8 cellular contexts compared by ENCODE assay signal in the genomic region with DNA sequence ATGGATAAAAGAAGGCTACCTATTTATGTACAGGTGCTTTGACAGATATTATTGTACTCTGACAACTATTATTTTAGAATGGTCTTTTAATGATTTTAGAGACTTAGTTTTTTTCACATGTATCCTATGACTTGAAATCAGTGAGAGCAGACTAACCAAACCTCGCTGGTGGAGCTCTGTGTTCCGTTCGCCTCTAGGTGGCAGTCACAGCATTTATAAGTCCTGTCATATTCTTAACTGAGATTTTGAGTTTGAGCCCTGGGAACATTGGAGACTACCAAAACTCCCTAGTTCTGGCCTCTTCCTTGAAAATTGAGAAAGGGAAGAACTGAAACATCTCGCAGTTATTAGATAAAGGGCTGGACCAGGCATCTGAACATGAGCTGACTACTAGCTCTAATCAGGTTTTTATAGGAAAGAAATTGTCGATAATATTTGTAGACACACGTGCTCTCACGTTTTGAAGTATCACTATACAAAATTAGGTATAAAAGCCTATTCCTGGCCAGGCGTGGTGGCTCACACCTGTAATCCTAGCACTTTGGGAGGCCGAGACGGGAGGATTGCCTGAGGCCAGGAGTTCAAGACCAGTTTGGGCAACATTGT. TPM values are rescaled to one million over a fixed set of nuclear protein-coding genes. Genes with fewer than 3 reads are reported as not detected.
DNase-seq lines count a peak whose midpoint lies in the region; ATAC-seq and TF ChIP-seq lines count a peak whose summit lies in the region.

No MANE protein-coding gene starts in this region.

- no peak overlapping the region for H3K27ac Mint-ChIP-seq in activated CD4-positive, alpha-beta T cell treated with anti-CD3 and anti-CD28 coated beads, Interleukin-2, amount 10 ng/mL, durations not matched to agents 24 days and 14 days

- H3K9me3 ChIP-seq in right lobe of liver: no peaks in the 10 kb centered on the region

- DNase-seq in C1 segment of cervical spinal cord (lab: John Stamatoyannopoulos, UW) (peak in 11 of 14 donors; percentile 16 to 67 (median 29)), HEK293T (ENCODE audit: extremely low spot score) (peak; percentile 71), NCI-H510A (lab: John Stamatoyannopoulos, UW) (peak; percentile 39), dedifferentiated amniotic fluid mesenchymal stem cell (ENCODE audit: extremely low spot score) (peak; percentile 92), right lobe of liver (peak; percentile 60 to 75 (median 66))
- DNase-seq in activated CD4-positive, alpha-beta T cell treated with anti-CD3 and anti-CD28 coated beads, Interleukin-2, amount 10 ng/mL, durations not matched to agents 24 days and 14 days: peak; percentile 88
- DNase-seq in stimulated activated CD4-positive, alpha-beta T cell treated with anti-CD3 and anti-CD28 coated beads, TNF-alpha, amount 100 ng/mL, for 48 hours (ENCODE audit: low read depth in 3 of 3): peak in 2 of 3 donors; percentile 18 to 61

- no peak for TF ChIP-seq POLR2A in right lobe of liver (IDR thresholded peaks at IDR 0.05)

- H3K27me3 ChIP-seq in right lobe of liver: no peaks in the 10 kb centered on the region

- 47% methylated on average over 10 of the region's 10 CpGs for WGBS in right lobe of liver (ENCODE audit: insufficient coverage, low coverage, low lambda C conversion rate, missing lambda C conversion rate)

- H3K4me1 ChIP-seq in right lobe of liver: peaks cover 0 to 17% (median 3%) of the 10 kb centered on the region in 4 donors

- intact Hi-C loops in activated CD4-positive, alpha-beta T cell treated with anti-CD3 and anti-CD28 coated beads, Interleukin-2, amount 10 ng/mL, durations not matched to agents 24 days and 14 days (cut with micrococcal nuclease): loop anchor here (1.0 to 2.0 kb wide), 2 partner anchors 197 to 273 kb away; no protein-coding TSS in a partner anchor
- intact Hi-C loops in right lobe of liver (cut with DNase I): loop anchor here in 1 of 2 donors (10.0 kb wide), 1 partner anchor 265 kb away; no protein-coding TSS in a partner anchor

- H3K4me1 Mint-ChIP-seq in activated CD4-positive, alpha-beta T cell treated with anti-CD3 and anti-CD28 coated beads, Interleukin-2, amount 10 ng/mL, durations not matched to agents 24 days and 14 days: no peaks in the 10 kb centered on the region

- TF ChIP-seq CTCF in right lobe of liver (IDR thresholded peaks at IDR 0.05): peak; percentile 73 to 85 (median 78)

- H3K27ac ChIP-seq in right lobe of liver: no peak overlapping the region

- no peaks in the 10 kb centered on the region for H3K9me3 Mint-ChIP-seq in activated CD4-positive, alpha-beta T cell treated with anti-CD3 and anti-CD28 coated beads, Interleukin-2, amount 10 ng/mL, durations not matched to agents 24 days and 14 days

- no peaks in the 10 kb centered on the region for H3K27me3 Mint-ChIP-seq in activated CD4-positive, alpha-beta T cell treated with anti-CD3 and anti-CD28 coated beads, Interleukin-2, amount 10 ng/mL, durations not matched to agents 24 days and 14 days

- POLR2A ChIA-PET in HEK293T (lab: Yijun Ruan, JAX): interaction anchor here (1.2 kb wide), 2 partner anchors 49 to 273 kb away, joined by 3 to 10 read pairs; a partner anchor contains a TSS

- no peaks in the 10 kb centered on the region for H3K36me3 ChIP-seq in right lobe of liver

- CTCF ChIA-PET in HEK293T (lab: Yijun Ruan, JAX): interaction anchor here (0.6 to 2.8 kb wide), 18 partner anchors 11 to 590 kb away, joined by 3 to 17 read pairs (median 5); a partner anchor contains a TSS

- no peak overlapping the region for H3K4me3 Mint-ChIP-seq in activated CD4-positive, alpha-beta T cell treated with anti-CD3 and anti-CD28 coated beads, Interleukin-2, amount 10 ng/mL, durations not matched to agents 24 days and 14 days

- H3K36me3 Mint-ChIP-seq in activated CD4-positive, alpha-beta T cell treated with anti-CD3 and anti-CD28 coated beads, Interleukin-2, amount 10 ng/mL, durations not matched to agents 24 days and 14 days (ENCODE audit: low read depth): peaks cover 7% of the 10 kb centered on the region

- H3K4me3 ChIP-seq in right lobe of liver: no peak overlapping the region

- ATAC-seq in right lobe of liver (peak; percentile 66 to 85 (median 81)), GM19351 (IDR thresholded peaks at IDR 0.05; ENCODE audit: unreplicated experiment) (no peak)

TF ChIP-seq in HEK293T, 16 proteins besides CTCF, POLR2A, EP300 and RAD21:
- no peak for TF ChIP-seq ELF4 (IDR thresholded peaks at IDR 0.05)
- TF ChIP-seq TARDBP (IDR thresholded peaks at IDR 0.05): no peak
- TF ChIP-seq NFRKB (IDR thresholded peaks at IDR 0.05): no peak
- TF ChIP-seq ZNF384 (IDR thresholded peaks at IDR 0.05): no peak
- TF ChIP-seq FOXM1 (IDR thresholded peaks at IDR 0.05; ENCODE audit: borderline replicate concordance): no peak
- TF ChIP-seq BHLHE40 (IDR thresholded peaks at IDR 0.05; ENCODE audit: borderline replicate concordance): no peak
- TF ChIP-seq SP1 (IDR thresholded peaks at IDR 0.05): no peak
- no peak for TF ChIP-seq SUZ12 (IDR thresholded peaks at IDR 0.05)
- no peak for TF ChIP-seq LEF1 (IDR thresholded peaks at IDR 0.05; ENCODE audit: borderline replicate concordance)
- TF ChIP-seq L3MBTL2 (conservative IDR thresholded peaks at IDR 0.05): no peak
- TF ChIP-seq HDGF (IDR thresholded peaks at IDR 0.05; ENCODE audit: borderline replicate concordance): no peak
- no peak for TF ChIP-seq CTBP1 (IDR thresholded peaks at IDR 0.05; ENCODE audit: borderline replicate concordance)
- no peak for TF ChIP-seq FOXK2 (IDR thresholded peaks at IDR 0.05)
- TF ChIP-seq ARNT (IDR thresholded peaks at IDR 0.05): no peak
- TF ChIP-seq, protein P1, sequence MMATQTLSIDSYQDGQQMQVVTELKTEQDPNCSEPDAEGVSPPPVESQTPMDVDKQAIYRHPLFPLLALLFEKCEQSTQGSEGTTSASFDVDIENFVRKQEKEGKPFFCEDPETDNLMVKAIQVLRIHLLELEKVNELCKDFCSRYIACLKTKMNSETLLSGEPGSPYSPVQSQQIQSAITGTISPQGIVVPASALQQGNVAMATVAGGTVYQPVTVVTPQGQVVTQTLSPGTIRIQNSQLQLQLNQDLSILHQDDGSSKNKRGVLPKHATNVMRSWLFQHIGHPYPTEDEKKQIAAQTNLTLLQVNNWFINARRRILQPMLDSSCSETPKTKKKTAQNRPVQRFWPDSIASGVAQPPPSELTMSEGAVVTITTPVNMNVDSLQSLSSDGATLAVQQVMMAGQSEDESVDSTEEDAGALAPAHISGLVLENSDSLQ (IDR thresholded peaks at IDR 0.05): no peak
- TF ChIP-seq FOXA1 (IDR thresholded peaks at IDR 0.05): no peak

RNA-seq across cellular contexts. Expression of a gene that starts 48.3 kb away (rescaled TPM):
- total RNA-seq in activated CD4-positive, alpha-beta T cell treated with anti-CD3 and anti-CD28 coated beads, Interleukin-2, amount 10 ng/mL, durations not matched to agents 24 days and 14 days: 31.7 and 35.5 TPM in 2 replicates
- total RNA-seq in right lobe of liver: 10 to 100 TPM in 4 of 6 experiments, 1 to 10 TPM in 2; 7.4 to 13.8 (median 11.9) TPM

RNA-seq across cellular contexts. Expression of a gene that starts 48.6 kb away (rescaled TPM):
- total RNA-seq in activated CD4-positive, alpha-beta T cell treated with anti-CD3 and anti-CD28 coated beads, Interleukin-2, amount 10 ng/mL, durations not matched to agents 24 days and 14 days: 20.3 and 20.6 TPM in 2 replicates
- total RNA-seq in right lobe of liver: 10 to 100 TPM in 5 of 6 experiments, 1 to 10 TPM in 1; 7.9 to 31.5 (median 20.1) TPM

Comparison
In these comparisons a context has a peak if more than half of its experiments do, and no peak if none do; other contexts are left out.
1. DNase-seq: peak in every context shown above with its lines; median percentile 92 in dedifferentiated amniotic fluid mesenchymal stem cell; 88 in activated CD4-positive, alpha-beta T cell treated with anti-CD3 and anti-CD28 coated beads, Interleukin-2, amount 10 ng/mL, durations not matched to agents 24 days and 14 days; 71 in HEK293T; 66 in right lobe of liver; 40 in stimulated activated CD4-positive, alpha-beta T cell treated with anti-CD3 and anti-CD28 coated beads, TNF-alpha, amount 100 ng/mL, for 48 hours; 39 in NCI-H510A; 29 in C1 segment of cervical spinal cord.